25 cellular contexts compared by ENCODE assay signal in the genomic region with DNA sequence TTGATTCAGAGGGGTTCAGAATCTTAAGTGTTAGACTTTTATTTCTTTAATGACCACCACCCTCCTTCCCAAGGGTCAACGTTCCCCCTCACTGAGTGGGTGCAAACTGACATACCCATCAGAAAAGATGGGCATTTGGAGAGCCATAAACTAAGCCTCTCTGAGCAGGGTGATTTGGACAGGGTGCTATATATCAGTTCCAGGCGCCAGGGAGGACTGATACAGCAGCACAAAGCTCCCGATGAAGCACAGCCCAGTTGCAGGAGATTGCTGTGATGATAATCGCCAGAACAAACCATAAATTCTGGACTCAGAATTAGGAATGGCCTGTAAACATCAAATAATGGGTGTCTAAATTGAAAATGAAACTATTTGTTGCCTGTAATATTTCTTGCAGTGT.
DNase-seq lines count a peak whose midpoint lies in the region; ATAC-seq, FAIRE-seq and TF ChIP-seq lines count a peak whose summit lies in the region.
"Had no signal": no experiment of that assay in that cellular context is flagged by ENCODE, and none has a peak within 500 bp of the region (broad histone marks: within the 10 kb centered on the region; RNA-seq: fewer than 3 reads in every experiment).

No MANE protein-coding gene starts in this region.

- no peaks in the 10 kb centered on the region for H3K79me1 ChIP-seq in mesenchymal stem cell (replicated peaks; ENCODE audit: low read length, poor library complexity, severe bottlenecking)

- H2AFZ ChIP-seq in mesenchymal stem cell (ENCODE audit: low read depth, low read length) = no peak overlapping the region
- peak overlapping the region; percentile 95 for H2AFZ ChIP-seq in smooth muscle cell (ENCODE audit: low read depth)

- no peak overlapping the region for H2AK5ac ChIP-seq in mesenchymal stem cell (ENCODE audit: low read length, severe bottlenecking)

- H3K36me3 ChIP-seq in mesenchymal stem cell (ENCODE audit: control insufficient read depth in 1 of 2, insufficient read depth in 2 of 2, low read depth in 1 of 2, low read length in 2 of 2) = no peaks in the 10 kb centered on the region
- H3K36me3 ChIP-seq in smooth muscle cell (ENCODE audit: low read depth) = no peaks in the 10 kb centered on the region
- H3K36me3 ChIP-seq: BLaER1 treated with 17β-estradiol and CSF1 and Interleukin-3, amounts not matched to agents 10 nM and 100 nM; esophagus squamous epithelium; gastroesophageal sphincter; spleen; uterus had no signal

- H2BK12ac ChIP-seq in mesenchymal stem cell (ENCODE audit: low read length in 2 of 2) = no peak overlapping the region

- H3K4me1 ChIP-seq in mesenchymal stem cell (ENCODE audit: control insufficient read depth, insufficient read depth, low read depth, low read length) (no peaks in the 10 kb centered on the region), smooth muscle cell (ENCODE audit: low read depth) (peaks cover under 1% of the 10 kb centered on the region)
- H3K4me1 ChIP-seq: BLaER1 treated with 17β-estradiol and CSF1 and Interleukin-3, amounts not matched to agents 10 nM and 100 nM; body of pancreas; esophagus squamous epithelium; spleen; uterus had no signal

- no peak overlapping the region for H3K4me2 ChIP-seq in mesenchymal stem cell (ENCODE audit: low read length, poor library complexity, severe bottlenecking)
- H3K4me2 ChIP-seq in smooth muscle cell = peak overlapping the region; percentile 76
- H3K4me2 ChIP-seq: BLaER1 treated with 17β-estradiol and CSF1 and Interleukin-3, amounts not matched to agents 10 nM and 100 nM had no signal

- H3K9me3 ChIP-seq in mesenchymal stem cell (ENCODE audit: control insufficient read depth, low read length) = no peaks in the 10 kb centered on the region
- no peaks in the 10 kb centered on the region for H3K9me3 ChIP-seq in smooth muscle cell (replicated peaks; ENCODE audit: low read depth)
- H3K9me3 ChIP-seq: BLaER1 treated with 17β-estradiol and CSF1 and Interleukin-3, amounts not matched to agents 10 nM and 100 nM; body of pancreas; esophagus squamous epithelium; gastroesophageal sphincter; spleen; uterus had no signal

- no peak overlapping the region for H3K14ac ChIP-seq in mesenchymal stem cell (ENCODE audit: low read length in 2 of 2)

- H2BK120ac ChIP-seq in mesenchymal stem cell (ENCODE audit: low read depth, low read length) = no peak overlapping the region

- H3F3A ChIP-seq in smooth muscle cell (ENCODE audit: low read depth) = no peaks in the 10 kb centered on the region

- no peaks in the 10 kb centered on the region for H3K79me2 ChIP-seq in smooth muscle cell (ENCODE audit: low read depth)

- H2BK15ac ChIP-seq in mesenchymal stem cell (ENCODE audit: low read depth, poor library complexity, severe bottlenecking) = no peak overlapping the region

- H4K20me1 ChIP-seq in smooth muscle cell (ENCODE audit: low read depth) = no peaks in the 10 kb centered on the region
- H4K20me1 ChIP-seq: BLaER1 treated with 17β-estradiol and CSF1 and Interleukin-3, amounts not matched to agents 10 nM and 100 nM had no signal

- H3K27me3 ChIP-seq in mesenchymal stem cell (ENCODE audit: control insufficient read depth in 1 of 2, insufficient read depth in 1 of 2, low read length in 2 of 2) = no peaks in the 10 kb centered on the region
- no peaks in the 10 kb centered on the region for H3K27me3 ChIP-seq in smooth muscle cell (ENCODE audit: low read depth)
- H3K27me3 ChIP-seq: BLaER1 treated with 17β-estradiol and CSF1 and Interleukin-3, amounts not matched to agents 10 nM and 100 nM; body of pancreas; esophagus squamous epithelium; gastroesophageal sphincter; spleen; uterus had no signal

- no peak overlapping the region for H3K23ac ChIP-seq in mesenchymal stem cell (ENCODE audit: low read length in 2 of 2)

- no peak overlapping the region for H4K8ac ChIP-seq in mesenchymal stem cell (ENCODE audit: low read length)

- DNase-seq in H54 (ENCODE audit: insufficient read length, low spot score) (no peak), mesenchymal stem cell (peak; percentile 1), smooth muscle cell (lab: John Stamatoyannopoulos, UW; ENCODE audit: unreplicated experiment) (no peak), erythroblast (lab: John Stamatoyannopoulos, UW) (no peak)
- DNase-seq: activated CD4-positive, alpha-beta memory T cell treated with anti-CD3 and anti-CD28 coated beads for 36 hours; activated CD4-positive, alpha-beta T cell treated with anti-CD3 and anti-CD28 coated beads for 1 hour; activated naive CD4-positive, alpha-beta T cell; body of pancreas; esophagus squamous epithelium; hippocampal formation; NCI-H2107; NCI-H446 treated with DMSO at 0.1 percent for 48 hours; retina; spleen; stimulated activated CD4-positive, alpha-beta T cell treated with anti-CD3 and anti-CD28 coated beads, Interleukin-2, amount 100 ng/mL, for 24 hours; stimulated activated naive CD8-positive, alpha-beta T cell treated with anti-CD3 and anti-CD28 coated beads, Interleukin-15, Interleukin-2, amounts not matched to agents 100 U/mL and 50 U/mL, for 24 hours; T-helper 17 cell; uterus had no signal

- 57% methylated on average over 4 of the region's 4 CpGs for WGBS in mesenchymal stem cell
- WGBS in smooth muscle cell (ENCODE audit: low lambda C conversion rate) = 40% methylated on average over 4 of the region's 4 CpGs

- TF ChIP-seq POLR2A in H54 (IDR thresholded peaks at IDR 0.05; ENCODE audit: low read depth, low read length) = no peak
- no peak for TF ChIP-seq POLR2A in erythroblast (IDR thresholded peaks at IDR 0.05; ENCODE audit: low read length)

- peak overlapping the region; percentile 51 for H3K9ac ChIP-seq in mesenchymal stem cell (ENCODE audit: low read length)
- no peak overlapping the region for H3K9ac ChIP-seq in smooth muscle cell (ENCODE audit: low read depth)
- H3K9ac ChIP-seq: BLaER1 treated with 17β-estradiol and CSF1 and Interleukin-3, amounts not matched to agents 10 nM and 100 nM had no signal

- FAIRE-seq in H54 (lab: Jason Lieb, UNC) = peak; percentile 23

- H4K91ac ChIP-seq in mesenchymal stem cell (ENCODE audit: low read length) = no peak overlapping the region

- ATAC-seq in SK-N-SH treated with all-trans-retinoic acid at 6 μM for 48 hours (peak; percentile 57; the same call in 2 of the 3 replicates), GM18502 (IDR thresholded peaks at IDR 0.05; ENCODE audit: poor library complexity, unreplicated experiment) (no peak), HG03565 (IDR thresholded peaks at IDR 0.05; ENCODE audit: unreplicated experiment) (no peak)
- ATAC-seq: body of pancreas; gastroesophageal sphincter; natural killer cell treated with Interleukin-12 subunit alpha and Interleukin-12 subunit beta and Interleukin-15 and Interleukin-18, amount 100 ng/mL, for 72 hours; stimulated activated naive CD8-positive, alpha-beta T cell treated with anti-CD3 and anti-CD28 coated beads, Interleukin-15, Interleukin-2, amounts not matched to agents 100 U/mL and 50 U/mL, for 24 hours; T-helper 17 cell had no signal

- no peak overlapping the region for H3K27ac ChIP-seq in mesenchymal stem cell (ENCODE audit: low read length, poor library complexity, severe bottlenecking)
- no peak overlapping the region for H3K27ac ChIP-seq in smooth muscle cell (ENCODE audit: low read depth)
- H3K27ac ChIP-seq: BLaER1 treated with 17β-estradiol and CSF1 and Interleukin-3, amounts not matched to agents 10 nM and 100 nM; body of pancreas; esophagus squamous epithelium; gastroesophageal sphincter; spleen; uterus had no signal

- TF ChIP-seq CTCF in smooth muscle cell (IDR thresholded peaks at IDR 0.05; ENCODE audit: borderline replicate concordance, insufficient read depth, poor library complexity, severe bottlenecking) = no peak

- no peak overlapping the region for H3K4ac ChIP-seq in mesenchymal stem cell (ENCODE audit: low read depth in 1 of 2, low read length in 2 of 2)

- no peak overlapping the region for H2BK5ac ChIP-seq in mesenchymal stem cell (ENCODE audit: low read depth, low read length, poor library complexity, severe bottlenecking)

- no peak overlapping the region for H3K18ac ChIP-seq in mesenchymal stem cell (ENCODE audit: low read depth in 1 of 2, low read length in 2 of 2)

- H3K4me3 ChIP-seq in mesenchymal stem cell (ENCODE audit: insufficient read depth in 1 of 2, low read depth in 1 of 2, low read length in 2 of 2) (peak overlapping the region in 1 of 2 experiments; percentile 60), smooth muscle cell (no peak overlapping the region)
- H3K4me3 ChIP-seq: BLaER1 treated with 17β-estradiol and CSF1 and Interleukin-3, amounts not matched to agents 10 nM and 100 nM; body of pancreas; esophagus squamous epithelium; gastroesophageal sphincter; lung; spleen; uterus had no signal

TF ChIP-seq in SK-N-SH treated with all-trans-retinoic acid at 6 μM for 48 hours, 23 proteins besides CTCF, POLR2A, EP300 and RAD21:
- TF ChIP-seq CSDC2 (CRISPR knock-in tag; IDR thresholded peaks at IDR 0.05) (no peak), ZFP3 (CRISPR knock-in tag; IDR thresholded peaks at IDR 0.05) (no peak), ZNF70 (CRISPR knock-in tag; IDR thresholded peaks at IDR 0.05) (no peak)
